29 cellular contexts compared by ENCODE assay signal in the genomic region with DNA sequence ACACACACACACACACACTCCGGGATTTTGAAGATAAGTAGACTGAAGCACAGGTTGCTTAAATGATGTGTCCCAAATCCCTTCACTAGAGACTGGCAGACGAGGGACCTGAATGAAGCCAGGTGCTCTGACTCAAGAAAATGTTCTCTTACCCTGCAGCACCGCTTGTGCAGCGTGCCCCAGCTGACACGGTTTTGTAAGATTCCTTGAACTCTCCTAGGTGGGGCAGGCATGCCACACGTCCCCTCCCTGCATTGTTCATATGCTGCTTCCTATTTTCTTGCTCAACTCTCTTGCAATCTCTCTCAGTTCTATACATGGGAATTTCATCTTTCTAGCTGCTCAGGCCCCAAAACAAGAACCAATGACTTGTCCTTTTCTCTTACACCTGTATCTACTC. TPM values are rescaled to one million over a fixed set of nuclear protein-coding genes. Genes with fewer than 3 reads are reported as not detected.
DNase-seq lines count a peak whose midpoint lies in the region; ATAC-seq, FAIRE-seq and TF ChIP-seq lines count a peak whose summit lies in the region.
"Had no signal": no experiment of that assay in that cellular context is flagged by ENCODE, and none has a peak within 500 bp of the region (broad histone marks: within the 10 kb centered on the region; RNA-seq: fewer than 3 reads in every experiment).

No MANE protein-coding gene starts in this region.

- TF ChIP-seq CTCF in upper lobe of right lung (IDR thresholded peaks at IDR 0.05) (no peak), BE2C (IDR thresholded peaks at IDR 0.05; ENCODE audit: low read depth, low read length) (no peak)

- intact Hi-C loops in left colon (cut with DNase I, micrococcal nuclease), result no loop called here
- intact Hi-C loops in upper lobe of right lung (cut with DNase I), result no loop called here

- DNase-seq in NOMO-1 treated with DMSO at 0.1 percent for 48 hours (lab: John Stamatoyannopoulos, UW; ENCODE audit: unreplicated experiment) (peak; percentile 33), NOMO-1 treated with dmso at 0.1 percent for 144 hours (lab: John Stamatoyannopoulos, UW; ENCODE audit: unreplicated experiment) (no peak), SKM-1 (lab: John Stamatoyannopoulos, UW; ENCODE audit: unreplicated experiment) (peak; percentile 5), left colon (no peak), upper lobe of right lung (no peak), BE2C (no peak), H54 (ENCODE audit: insufficient read length, low spot score) (no peak)
- DNase-seq: activated CD4-positive, alpha-beta T cell treated with anti-CD3 and anti-CD28 coated beads, Interleukin-2, amount 50 U/mL, for 48 hours; activated effector memory CD4-positive, alpha-beta T cell treated with Interleukin-2 at 50 U/mL for 16 hours; activated naive CD8-positive, alpha-beta T cell treated with anti-CD3 and anti-CD28 coated beads, Interleukin-2, amount 10 ng/mL, durations not matched to agents 7 days and 5 days; DMS79; H7; head of caudate nucleus; Karpas-422; naive B cell; NCI-H1092 treated with DMSO at 0.1 percent for 48 hours; NCI-H187 treated with DMSO at 0.1 percent for 48 hours; NCI-H69; spleen; stimulated activated CD4-positive, alpha-beta T cell treated with anti-CD3 and anti-CD28 coated beads, Interleukin-4, amount 100 ng/mL, for 1 hour; stimulated activated naive CD4-positive, alpha-beta T cell; SW 1271 had no signal

- TF ChIP-seq POLR2A in H54 (IDR thresholded peaks at IDR 0.05; ENCODE audit: low read depth, low read length), result no peak

- no peak overlapping the region for H3K27ac ChIP-seq in upper lobe of right lung
- H3K27ac ChIP-seq: 22Rv1, spleen had no signal

- FAIRE-seq in H54 (lab: Jason Lieb, UNC), result no peak
- FAIRE-seq: astrocyte had no signal

- H3K4me1 ChIP-seq in upper lobe of right lung (no peaks in the 10 kb centered on the region), BE2C (no peaks in the 10 kb centered on the region)

- H3K9me3 ChIP-seq in upper lobe of right lung (no peaks in the 10 kb centered on the region), BE2C (no peaks in the 10 kb centered on the region)

- no peak overlapping the region for H3K4me3 ChIP-seq in upper lobe of right lung
- H3K4me3 ChIP-seq in BE2C (ENCODE audit: low read depth, low read length), result no peak overlapping the region
- H3K4me3 ChIP-seq: spleen had no signal

- peak; percentile 64 for ATAC-seq in left colon
- ATAC-seq in upper lobe of right lung, result peak; percentile 73
- no peak for ATAC-seq in GM19328 (IDR thresholded peaks at IDR 0.05; ENCODE audit: unreplicated experiment)

- no peaks in the 10 kb centered on the region for H3K27me3 ChIP-seq in upper lobe of right lung
- H3K27me3 ChIP-seq in BE2C, result peaks cover 45% of the 10 kb centered on the region

- no peaks in the 10 kb centered on the region for H3K36me3 ChIP-seq in upper lobe of right lung
- H3K36me3 ChIP-seq in BE2C, result no peaks in the 10 kb centered on the region
- H3K36me3 ChIP-seq: spleen had no signal

RNA-seq across cellular contexts. Expression of a gene that starts 22.1 kb away (rescaled TPM):
- 10 to 100 TPM; 40.6 to 42.8 TPM for total RNA-seq in left colon
- 19.8 TPM for total RNA-seq in upper lobe of right lung
- polyA plus RNA-seq in BE2C (2012; ENCODE audit: insufficient read depth, insufficient read length, low read depth), result not detected
- total RNA-seq: dermis microvascular lymphatic vessel endothelial cell, OCI-LY7, omental fat pad, spleen, temporal lobe had no signal

Comparison
In these comparisons a context has a peak if more than half of its experiments do, and no peak if none do; other contexts are left out.
1. DNase-seq: peak in NOMO-1 treated with DMSO at 0.1 percent for 48 hours (single experiment) and SKM-1 (single experiment); none in NOMO-1 treated with dmso at 0.1 percent for 144 hours (single experiment), left colon (0 of 2), upper lobe of right lung (single experiment), BE2C (single experiment) and H54 (single experiment).